2 cellular contexts compared by ENCODE assay signal in genomic region chr19:13428352-13428751, GRCh38.
TF ChIP-seq lines count a peak whose summit lies in the region.

No MANE protein-coding gene starts in this region.

TF ChIP-seq in WTC11, 78 proteins besides CTCF, POLR2A, EP300 and RAD21 (continued from another document and continues in another):
- TF ChIP-seq, protein P1, sequence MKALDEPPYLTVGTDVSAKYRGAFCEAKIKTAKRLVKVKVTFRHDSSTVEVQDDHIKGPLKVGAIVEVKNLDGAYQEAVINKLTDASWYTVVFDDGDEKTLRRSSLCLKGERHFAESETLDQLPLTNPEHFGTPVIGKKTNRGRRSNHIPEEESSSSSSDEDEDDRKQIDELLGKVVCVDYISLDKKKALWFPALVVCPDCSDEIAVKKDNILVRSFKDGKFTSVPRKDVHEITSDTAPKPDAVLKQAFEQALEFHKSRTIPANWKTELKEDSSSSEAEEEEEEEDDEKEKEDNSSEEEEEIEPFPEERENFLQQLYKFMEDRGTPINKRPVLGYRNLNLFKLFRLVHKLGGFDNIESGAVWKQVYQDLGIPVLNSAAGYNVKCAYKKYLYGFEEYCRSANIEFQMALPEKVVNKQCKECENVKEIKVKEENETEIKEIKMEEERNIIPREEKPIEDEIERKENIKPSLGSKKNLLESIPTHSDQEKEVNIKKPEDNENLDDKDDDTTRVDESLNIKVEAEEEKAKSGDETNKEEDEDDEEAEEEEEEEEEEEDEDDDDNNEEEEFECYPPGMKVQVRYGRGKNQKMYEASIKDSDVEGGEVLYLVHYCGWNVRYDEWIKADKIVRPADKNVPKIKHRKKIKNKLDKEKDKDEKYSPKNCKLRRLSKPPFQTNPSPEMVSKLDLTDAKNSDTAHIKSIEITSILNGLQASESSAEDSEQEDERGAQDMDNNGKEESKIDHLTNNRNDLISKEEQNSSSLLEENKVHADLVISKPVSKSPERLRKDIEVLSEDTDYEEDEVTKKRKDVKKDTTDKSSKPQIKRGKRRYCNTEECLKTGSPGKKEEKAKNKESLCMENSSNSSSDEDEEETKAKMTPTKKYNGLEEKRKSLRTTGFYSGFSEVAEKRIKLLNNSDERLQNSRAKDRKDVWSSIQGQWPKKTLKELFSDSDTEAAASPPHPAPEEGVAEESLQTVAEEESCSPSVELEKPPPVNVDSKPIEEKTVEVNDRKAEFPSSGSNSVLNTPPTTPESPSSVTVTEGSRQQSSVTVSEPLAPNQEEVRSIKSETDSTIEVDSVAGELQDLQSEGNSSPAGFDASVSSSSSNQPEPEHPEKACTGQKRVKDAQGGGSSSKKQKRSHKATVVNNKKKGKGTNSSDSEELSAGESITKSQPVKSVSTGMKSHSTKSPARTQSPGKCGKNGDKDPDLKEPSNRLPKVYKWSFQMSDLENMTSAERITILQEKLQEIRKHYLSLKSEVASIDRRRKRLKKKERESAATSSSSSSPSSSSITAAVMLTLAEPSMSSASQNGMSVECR (CRISPR knock-in tag; IDR thresholded peaks at IDR 0.05; ENCODE audit: borderline replicate concordance): no peak
- TF ChIP-seq CBFB (CRISPR knock-in tag; IDR thresholded peaks at IDR 0.05; ENCODE audit: low read depth): no peak
- TF ChIP-seq ZNF281 (CRISPR knock-in tag; IDR thresholded peaks at IDR 0.05): no peak
- TF ChIP-seq E2F5 (CRISPR knock-in tag; IDR thresholded peaks at IDR 0.05): no peak
- no peak for TF ChIP-seq OVOL2 (CRISPR knock-in tag; IDR thresholded peaks at IDR 0.05; ENCODE audit: borderline replicate concordance)
- no peak for TF ChIP-seq ATF1 (CRISPR knock-in tag; IDR thresholded peaks at IDR 0.05)
- TF ChIP-seq, protein P2, sequence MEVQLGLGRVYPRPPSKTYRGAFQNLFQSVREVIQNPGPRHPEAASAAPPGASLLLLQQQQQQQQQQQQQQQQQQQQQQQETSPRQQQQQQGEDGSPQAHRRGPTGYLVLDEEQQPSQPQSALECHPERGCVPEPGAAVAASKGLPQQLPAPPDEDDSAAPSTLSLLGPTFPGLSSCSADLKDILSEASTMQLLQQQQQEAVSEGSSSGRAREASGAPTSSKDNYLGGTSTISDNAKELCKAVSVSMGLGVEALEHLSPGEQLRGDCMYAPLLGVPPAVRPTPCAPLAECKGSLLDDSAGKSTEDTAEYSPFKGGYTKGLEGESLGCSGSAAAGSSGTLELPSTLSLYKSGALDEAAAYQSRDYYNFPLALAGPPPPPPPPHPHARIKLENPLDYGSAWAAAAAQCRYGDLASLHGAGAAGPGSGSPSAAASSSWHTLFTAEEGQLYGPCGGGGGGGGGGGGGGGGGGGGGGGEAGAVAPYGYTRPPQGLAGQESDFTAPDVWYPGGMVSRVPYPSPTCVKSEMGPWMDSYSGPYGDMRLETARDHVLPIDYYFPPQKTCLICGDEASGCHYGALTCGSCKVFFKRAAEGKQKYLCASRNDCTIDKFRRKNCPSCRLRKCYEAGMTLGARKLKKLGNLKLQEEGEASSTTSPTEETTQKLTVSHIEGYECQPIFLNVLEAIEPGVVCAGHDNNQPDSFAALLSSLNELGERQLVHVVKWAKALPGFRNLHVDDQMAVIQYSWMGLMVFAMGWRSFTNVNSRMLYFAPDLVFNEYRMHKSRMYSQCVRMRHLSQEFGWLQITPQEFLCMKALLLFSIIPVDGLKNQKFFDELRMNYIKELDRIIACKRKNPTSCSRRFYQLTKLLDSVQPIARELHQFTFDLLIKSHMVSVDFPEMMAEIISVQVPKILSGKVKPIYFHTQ (CRISPR knock-in tag; IDR thresholded peaks at IDR 0.05): no peak
- TF ChIP-seq ZNF219 (CRISPR knock-in tag; IDR thresholded peaks at IDR 0.05; ENCODE audit: borderline replicate concordance): no peak
- TF ChIP-seq, protein P3, sequence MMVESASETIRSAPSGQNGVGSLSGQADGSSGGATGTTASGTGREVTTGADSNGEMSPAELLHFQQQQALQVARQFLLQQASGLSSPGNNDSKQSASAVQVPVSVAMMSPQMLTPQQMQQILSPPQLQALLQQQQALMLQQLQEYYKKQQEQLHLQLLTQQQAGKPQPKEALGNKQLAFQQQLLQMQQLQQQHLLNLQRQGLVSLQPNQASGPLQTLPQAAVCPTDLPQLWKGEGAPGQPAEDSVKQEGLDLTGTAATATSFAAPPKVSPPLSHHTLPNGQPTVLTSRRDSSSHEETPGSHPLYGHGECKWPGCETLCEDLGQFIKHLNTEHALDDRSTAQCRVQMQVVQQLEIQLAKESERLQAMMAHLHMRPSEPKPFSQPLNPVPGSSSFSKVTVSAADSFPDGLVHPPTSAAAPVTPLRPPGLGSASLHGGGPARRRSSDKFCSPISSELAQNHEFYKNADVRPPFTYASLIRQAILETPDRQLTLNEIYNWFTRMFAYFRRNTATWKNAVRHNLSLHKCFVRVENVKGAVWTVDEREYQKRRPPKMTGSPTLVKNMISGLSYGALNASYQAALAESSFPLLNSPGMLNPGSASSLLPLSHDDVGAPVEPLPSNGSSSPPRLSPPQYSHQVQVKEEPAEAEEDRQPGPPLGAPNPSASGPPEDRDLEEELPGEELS (CRISPR knock-in tag; IDR thresholded peaks at IDR 0.05): no peak

TF ChIP-seq in HepG2, 621 proteins besides CTCF, POLR2A, EP300 and RAD21 (continued from another document):
- TF ChIP-seq BCLAF1 (IDR thresholded peaks at IDR 0.05) (no peak), ZKSCAN8 (CRISPR knock-in tag; IDR thresholded peaks at IDR 0.05; ENCODE audit: borderline replicate concordance) (no peak), NFRKB (IDR thresholded peaks at IDR 0.05) (no peak), ETV5 (CRISPR knock-in tag; IDR thresholded peaks at IDR 0.05; ENCODE audit: borderline replicate concordance) (no peak), TAF1 (CRISPR knock-in tag; IDR thresholded peaks at IDR 0.05) (no peak), ZNF543 (CRISPR knock-in tag; IDR thresholded peaks at IDR 0.05) (0 out of 2 replicates have a peak, but pooled peaks have one; percentile 27), XRCC5 (optimal IDR thresholded peaks at IDR 0.05; ENCODE audit: low read length) (no peak), NR3C1 (CRISPR knock-in tag; IDR thresholded peaks at IDR 0.05) (no peak)
